ENCODE assay signal across 13 cellular contexts in the genomic region with DNA sequence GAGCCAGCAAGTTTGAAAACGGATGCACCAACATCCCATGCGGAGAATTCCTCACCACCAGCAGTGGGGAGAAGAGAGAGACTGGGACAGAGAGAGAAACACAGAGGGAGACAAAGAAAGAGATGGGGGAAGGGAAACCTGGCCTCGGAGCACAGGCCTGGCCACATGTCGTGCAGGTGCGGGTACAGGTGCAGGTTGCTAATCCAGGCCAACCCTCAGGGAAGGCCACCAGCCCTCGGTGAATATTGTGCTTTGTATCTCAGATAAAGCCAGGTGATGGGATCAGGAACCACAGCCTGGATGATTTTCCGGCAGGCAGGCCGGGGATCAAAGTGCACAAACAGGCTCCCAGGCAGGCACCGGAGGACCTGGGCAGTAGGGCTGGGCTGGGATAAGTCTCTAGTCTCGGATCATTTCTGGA. TPM values are rescaled to one million over a fixed set of nuclear protein-coding genes. Genes with fewer than 3 reads are reported as not detected.
DNase-seq lines count a peak whose midpoint lies in the region; ATAC-seq, FAIRE-seq and TF ChIP-seq lines count a peak whose summit lies in the region.
"Had no signal": no experiment of that assay in that cellular context is flagged by ENCODE, and none has a peak within 500 bp of the region (broad histone marks: within the 10 kb centered on the region; RNA-seq: fewer than 3 reads in every experiment).

No MANE protein-coding gene starts in this region.

- H3K9me3 ChIP-seq in HUES64 (ENCODE audit: insufficient read depth, low read depth, low read length) (no peaks in the 10 kb centered on the region), K562 (replicated peaks; ENCODE audit: control insufficient read depth, insufficient read depth, low read depth, low read length) (peaks cover 2% of the 10 kb centered on the region), MG63 (no peaks in the 10 kb centered on the region)

- peaks cover 26% of the 10 kb centered on the region; the same call in 2 of the 3 replicates for H3K79me2 ChIP-seq in K562 (ENCODE audit: control insufficient read depth, insufficient read depth, low read length)

- intact Hi-C loops in K562 (cut with micrococcal nuclease): no loop called here
- intact Hi-C loops in left colon (cut with DNase I, micrococcal nuclease): no loop called here
- intact Hi-C loops in activated CD4-positive, alpha-beta T cell treated with anti-CD3 and anti-CD28 coated beads for 36 hours (cut with DNase I, micrococcal nuclease): no loop called here

- no peaks in the 10 kb centered on the region for H4K20me1 ChIP-seq in K562 (replicated peaks; ENCODE audit: control insufficient read depth, insufficient read depth, low read length)

- TF ChIP-seq EP300 in K562 (IDR thresholded peaks at IDR 0.05; ENCODE audit: low read length): no peak

- H3K27me3 ChIP-seq in HUES64 (ENCODE audit: insufficient read depth, low read length) (peaks cover 27% of the 10 kb centered on the region), K562 (ENCODE audit: control insufficient read depth in 2 of 2, insufficient read depth in 2 of 2, low read length in 2 of 2) (no peaks in the 10 kb centered on the region; a peak in 1 of 5 replicates), MG63 (no peaks in the 10 kb centered on the region)

- H3K9me1 ChIP-seq in K562 (ENCODE audit: control insufficient read depth, insufficient read depth, low read length): no peaks in the 10 kb centered on the region

- TF ChIP-seq POLR2A in K562 (conservative IDR thresholded peaks at IDR 0.05): no peak

- H3K9ac ChIP-seq in HUES64 (ENCODE audit: low read depth, low read length): peak overlapping the region; percentile 57
- peak overlapping the region in 1 of 2 experiments; percentile 61; a peak in 2 of 4 replicates for H3K9ac ChIP-seq in K562 (ENCODE audit: insufficient read depth in 1 of 2, low read depth in 2 of 2, low read length in 2 of 2)

- POLR2A ChIA-PET in K562 (lab: Yijun Ruan, JAX): no interaction called here
- POLR2A ChIA-PET in activated CD4-positive, alpha-beta T cell treated with anti-CD3 and anti-CD28 coated beads for 36 hours (lab: Charles Lee): no interaction called here

- peak overlapping the region; percentile 88 for H3K27ac Mint-ChIP-seq in stimulated activated naive B cell treated with anti-CD40 and anti-IgM and Interleukin-4, amounts not matched to agents 10 μg/mL and 1 μg/mL and 100 μg/mL, for 72 hours
- H3K27ac Mint-ChIP-seq in activated CD4-positive, alpha-beta T cell treated with anti-CD3 and anti-CD28 coated beads for 36 hours: no peak overlapping the region

- H3K4me2 ChIP-seq in K562 (ENCODE audit: insufficient read depth, low read length): peak overlapping the region; percentile 23; the same call in 1 of the 2 replicates

- H3K4me3 Mint-ChIP-seq in stimulated activated naive B cell treated with anti-CD40 and anti-IgM and Interleukin-4, amounts not matched to agents 10 μg/mL and 1 μg/mL and 100 μg/mL, for 72 hours: peak overlapping the region in 1 of 2 donors; percentile 23
- no peak overlapping the region for H3K4me3 Mint-ChIP-seq in activated CD4-positive, alpha-beta T cell treated with anti-CD3 and anti-CD28 coated beads for 36 hours

- peaks cover 9 to 13% of the 10 kb centered on the region in 2 donors for H3K9me3 Mint-ChIP-seq in stimulated activated naive B cell treated with anti-CD40 and anti-IgM and Interleukin-4, amounts not matched to agents 10 μg/mL and 1 μg/mL and 100 μg/mL, for 72 hours
- H3K9me3 Mint-ChIP-seq in activated CD4-positive, alpha-beta T cell treated with anti-CD3 and anti-CD28 coated beads for 36 hours (ENCODE audit: low read depth): peaks cover 9% of the 10 kb centered on the region

- H3K36me3 Mint-ChIP-seq in stimulated activated naive B cell treated with anti-CD40 and anti-IgM and Interleukin-4, amounts not matched to agents 10 μg/mL and 1 μg/mL and 100 μg/mL, for 72 hours: peaks cover 52 to 74% of the 10 kb centered on the region in 2 donors
- no peaks in the 10 kb centered on the region for H3K36me3 Mint-ChIP-seq in activated CD4-positive, alpha-beta T cell treated with anti-CD3 and anti-CD28 coated beads for 36 hours (ENCODE audit: low read depth)

- no peak for TF ChIP-seq RAD21 in K562 (CRISPR knock-in tag; conservative IDR thresholded peaks at IDR 0.05 in 1 of 2, IDR thresholded peaks at IDR 0.05 in 1 of 2)

- no peak for DNase-seq in K562 (ENCODE audit: extremely low read depth in 1 of 4, low spot score in 3 of 4)
- DNase-seq in left colon: peak; percentile 74 to 76
- no peak for DNase-seq in stimulated activated naive B cell treated with anti-CD40 and anti-IgM and Interleukin-4, amounts not matched to agents 10 μg/mL and 1 μg/mL and 100 μg/mL, for 72 hours
- DNase-seq in MG63: no peak
- DNase-seq in activated CD4-positive, alpha-beta T cell treated with anti-CD3 and anti-CD28 coated beads for 36 hours: no peak
- no peak for DNase-seq in HUDEP-2 (lab: John Stamatoyannopoulos, UW; ENCODE audit: unreplicated experiment in 76 of 76)
- DNase-seq: activated T-cell treated with anti-CD3 and anti-CD28 coated beads for 4 hours, DMS153, NCI-H82, T-helper 2 cell had no signal

- in situ Hi-C loops in K562 (cut with MboI): no loop called here

- peak overlapping the region; percentile 95 for H3K27ac ChIP-seq in HUES64 (ENCODE audit: low read depth, low read length)
- peak overlapping the region; percentile 25; the same call in 1 of the 3 replicates for H3K27ac ChIP-seq in K562 (ENCODE audit: extremely low read depth, low read depth, low read length)
- H3K27ac ChIP-seq: neutrophil had no signal

- peaks cover 35 to 42% of the 10 kb centered on the region in 2 donors for H3K27me3 Mint-ChIP-seq in stimulated activated naive B cell treated with anti-CD40 and anti-IgM and Interleukin-4, amounts not matched to agents 10 μg/mL and 1 μg/mL and 100 μg/mL, for 72 hours
- H3K27me3 Mint-ChIP-seq in activated CD4-positive, alpha-beta T cell treated with anti-CD3 and anti-CD28 coated beads for 36 hours: peaks cover 33% of the 10 kb centered on the region

- H2AFZ ChIP-seq in K562 (ENCODE audit: low read depth, low read length): no peak overlapping the region

- no peak for TF ChIP-seq CTCF in K562 (IDR thresholded peaks at IDR 0.05 in 2 of 3, conservative IDR thresholded peaks at IDR 0.05 in 1 of 3; ENCODE audit: insufficient read depth in 2 of 3, low read depth in 1 of 3, low read length in 3 of 3)

- peaks cover 39% of the 10 kb centered on the region for H3K4me1 ChIP-seq in HUES64 (ENCODE audit: insufficient read depth, low read length)
- H3K4me1 ChIP-seq in K562 (replicated peaks in 1 of 2; ENCODE audit: control insufficient read depth in 2 of 2, insufficient read depth in 2 of 2, low read length in 2 of 2): peaks cover 20 to 66% of the 10 kb centered on the region in 2 experiments; a peak in 4 of 5 replicates

- H3K4me3 ChIP-seq in HUES64 (ENCODE audit: low read length) (no peak overlapping the region; the same call in 1 of the 2 replicates), K562 (no peak overlapping the region), MG63 (no peak overlapping the region)

- FAIRE-seq in K562 (lab: Jason Lieb, UNC): no peak

- 43% methylated on average over 10 of the region's 10 CpGs for WGBS in HUES64
- WGBS in K562 (ENCODE audit: insufficient coverage, low coverage, missing lambda C conversion rate): 61% methylated on average over 8 of the region's 10 CpGs

- H3K36me3 ChIP-seq in HUES64 (ENCODE audit: insufficient read depth, low read length): no peaks in the 10 kb centered on the region
- peaks cover 2% of the 10 kb centered on the region; the same call in 1 of the 3 replicates for H3K36me3 ChIP-seq in K562 (ENCODE audit: control insufficient read depth, insufficient read depth, low read length)
- H3K36me3 ChIP-seq in MG63: peaks cover 74% of the 10 kb centered on the region
- H3K36me3 ChIP-seq: neutrophil had no signal

- no peak for ATAC-seq in K562
- ATAC-seq in left colon: peak; percentile 61
- ATAC-seq in stimulated activated naive B cell treated with anti-CD40 and anti-IgM and Interleukin-4, amounts not matched to agents 10 μg/mL and 1 μg/mL and 100 μg/mL, for 72 hours (replicated peaks): no peak
- ATAC-seq in GM21515 (IDR thresholded peaks at IDR 0.05; ENCODE audit: unreplicated experiment): no peak
- ATAC-seq in activated CD4-positive, alpha-beta T cell treated with anti-CD3 and anti-CD28 coated beads for 36 hours: no peak

- BruUV-seq in K562 (replicated peaks; lab: Mats Ljungman, UMichigan): no TSS peak

- peaks cover 44 to 45% of the 10 kb centered on the region in 2 donors for H3K4me1 Mint-ChIP-seq in stimulated activated naive B cell treated with anti-CD40 and anti-IgM and Interleukin-4, amounts not matched to agents 10 μg/mL and 1 μg/mL and 100 μg/mL, for 72 hours
- H3K4me1 Mint-ChIP-seq in activated CD4-positive, alpha-beta T cell treated with anti-CD3 and anti-CD28 coated beads for 36 hours: peaks cover 9% of the 10 kb centered on the region

- CTCF ChIA-PET in K562 (lab: Yijun Ruan, JAX; ENCODE audit: low intra/inter-chr PET ratio): no interaction called here
- CTCF ChIA-PET in activated CD4-positive, alpha-beta T cell treated with anti-CD3 and anti-CD28 coated beads for 36 hours (lab: Charles Lee): no interaction called here

RNA-seq across cellular contexts. Expression of a gene that starts 3.8 kb away (rescaled TPM):
- polyA plus RNA-seq in HUES64 (2013, experiment 1 of 2): 10.6 TPM
- polyA plus RNA-seq in HUES64 (2013, experiment 2 of 2): 11.4 TPM
- total RNA-seq in K562 (2011; cell fraction: chromatin; rRNA removed; ENCODE audit: low replicate concordance): 18.0 and 37.2 TPM in 2 replicates
- 25.2 and 27.5 TPM in 2 replicates for total RNA-seq in K562 (2011; cell fraction: nucleolus; rRNA removed)
- total RNA-seq in K562 (2011; cell fraction: nucleoplasm; rRNA removed): 19.7 and 20.2 TPM in 2 replicates
- total RNA-seq in K562 (2014; rRNA removed) (8.4 and 8.8 TPM in 2 replicates), K562 (2014; rRNA removed; fragmentation: Illumina TruSeq; extraction: Trizol) (0.99 and 1.7 TPM in 2 replicates), K562 (2015; rRNA removed; fragmentation: Illumina TruSeq; extraction: Trizol) (4.2 and 4.6 TPM in 2 replicates), K562 (2021) (9.6 and 9.7 TPM in 2 replicates), left colon (100 to 1,000 TPM; 125 to 185 TPM)
- polyA plus RNA-seq in K562 (2011; rRNA removed) (4.9 and 8.8 TPM in 2 replicates), K562 (2014; fragmentation: Illumina TruSeq; extraction: Trizol) (4.4 and 6.1 TPM in 2 replicates), K562 (2014; fragmentation: Nextera tagmentation; extraction: Ambion mirVana) (under 1 TPM in 1 of 2 experiments, not detected in 1; 0.14 TPM), K562 (2014; rRNA removed) (9.7 and 10.9 TPM in 2 replicates)
- polyA plus RNA-seq in K562 (2011; cell fraction: cytosol; rRNA removed): 9.4 and 10.6 TPM in 2 replicates
- 24.5 and 26.4 TPM in 2 replicates for polyA plus RNA-seq in K562 (2011; cell fraction: nucleus; rRNA removed)
- 10.4 and 26.9 TPM in 2 replicates for polyA plus RNA-seq in K562 (2012)
- polyA minus RNA-seq in K562 (2011; rRNA and poly(A)+ RNA removed): 2.0 and 2.2 TPM in 2 replicates
- 2.3 and 4.6 TPM in 2 replicates for polyA minus RNA-seq in K562 (2011; cell fraction: cytosol; rRNA and poly(A)+ RNA removed)
- polyA minus RNA-seq in K562 (2011; cell fraction: nucleus; rRNA and poly(A)+ RNA removed): 2.8 and 4.3 TPM in 2 replicates
- total RNA-seq in MG63 (2014; rRNA removed; shearing (Covaris generic); ENCODE audit: low replicate concordance): 332 and 394 TPM in 2 replicates
- under 1 TPM; 0.54 to 0.73 TPM for total RNA-seq in activated CD4-positive, alpha-beta T cell treated with anti-CD3 and anti-CD28 coated beads for 36 hours

Comparison
In these comparisons a context has a peak if more than half of its experiments do, and no peak if none do; other contexts are left out.
1. DNase-seq: peak in left colon (2 of 2); none in K562 (0 of 4), stimulated activated naive B cell treated with anti-CD40 and anti-IgM and Interleukin-4, amounts not matched to agents 10 μg/mL and 1 μg/mL and 100 μg/mL, for 72 hours (single experiment), MG63 (single experiment), activated CD4-positive, alpha-beta T cell treated with anti-CD3 and anti-CD28 coated beads for 36 hours (single experiment) and HUDEP-2 (0 of 76).